ENCODE assay signal across 8 cellular contexts in genomic region chr15:50134524-50135024, GRCh38. TPM values are rescaled to one million over a fixed set of nuclear protein-coding genes. Genes with fewer than 3 reads are reported as not detected.
DNase-seq lines count a peak whose midpoint lies in the region; ATAC-seq and TF ChIP-seq lines count a peak whose summit lies in the region.

No MANE protein-coding gene starts in this region.

- no peak overlapping the region for H3K4me3 Mint-ChIP-seq in central memory CD8-positive, alpha-beta T cell

- no peak overlapping the region for H3K4me3 ChIP-seq in testis

- H3K36me3 ChIP-seq in testis (ENCODE audit: low read depth, missing control alignments), result no peaks in the 10 kb centered on the region

- TF ChIP-seq POLR2A in testis (IDR thresholded peaks at IDR 0.05), result no peak

- H3K27ac Mint-ChIP-seq in central memory CD8-positive, alpha-beta T cell (ENCODE audit: low read depth), result no peak overlapping the region

- in situ Hi-C loops in Caki2 (cut with HindIII; ENCODE audit: low pct_unique_long_range_greater_than_20kb, low sequenced_read_pairs), result no loop called here

- no peak for TF ChIP-seq CTCF in testis (IDR thresholded peaks at IDR 0.05)

- no peaks in the 10 kb centered on the region for H3K27me3 ChIP-seq in testis

- peaks cover 6% of the 10 kb centered on the region for H3K4me1 ChIP-seq in testis

- DNase-seq in Caki2 (ENCODE audit: low read depth) (peak; percentile 63), Kasumi-1 (lab: John Stamatoyannopoulos, UW) (peak; percentile 88 to 93), sciatic nerve (ENCODE audit: low spot score) (no peak), testis (no peak), cerebellar nuclear complex (lab: John Stamatoyannopoulos, UW) (no peak), DMS153 (lab: John Stamatoyannopoulos, UW) (no peak)
- no peak for DNase-seq in central memory CD8-positive, alpha-beta T cell (ENCODE audit: low spot score in 2 of 2)

- no peaks in the 10 kb centered on the region for H3K9me3 Mint-ChIP-seq in central memory CD8-positive, alpha-beta T cell

- H3K27me3 Mint-ChIP-seq in central memory CD8-positive, alpha-beta T cell, result peaks cover 8% of the 10 kb centered on the region

- H3K27ac ChIP-seq in testis, result peak overlapping the region in 1 of 2 donors; percentile 28

- intact Hi-C loops in sciatic nerve (cut with DNase I), result no loop called here
- intact Hi-C loops in testis (cut with DNase I; ENCODE audit: low total_unique reads), result no loop called here

- no peaks in the 10 kb centered on the region for H3K9me3 ChIP-seq in testis

- H3K4me1 Mint-ChIP-seq in central memory CD8-positive, alpha-beta T cell, result peaks cover 11% of the 10 kb centered on the region

- no peaks in the 10 kb centered on the region for H3K36me3 Mint-ChIP-seq in central memory CD8-positive, alpha-beta T cell (ENCODE audit: insufficient read depth)

- WGBS in testis, 2 donors, result 37 to 55% methylated on average over 2 of the region's 2 CpGs

- ATAC-seq in GM21786 (IDR thresholded peaks at IDR 0.05; ENCODE audit: unreplicated experiment) (peak; percentile 50), sciatic nerve (peak; percentile 70)
- ATAC-seq in central memory CD8-positive, alpha-beta T cell (replicated peaks; ENCODE audit: extremely low read depth, poor library complexity, severe bottlenecking), result peak; percentile 52

RNA-seq across cellular contexts. Expression of gene ATP8B4, which starts 15.5 kb away (rescaled TPM):
- total RNA-seq in Caki2 (2014; rRNA removed; shearing (Covaris generic); ENCODE audit: low replicate concordance), result not detected in 2 replicates
- 16.5 TPM for total RNA-seq in sciatic nerve
- 1 to 10 TPM; 2.4 to 6.1 TPM for total RNA-seq in testis
- 2.5 TPM for polyA plus RNA-seq in testis (ENCODE audit: insufficient read depth, low read depth, low replicate concordance)

RNA-seq across cellular contexts. Expression of gene SLC27A2, which starts 47.4 kb away (rescaled TPM):
- 0.06 and 0.57 TPM in 2 replicates for total RNA-seq in Caki2 (2014; rRNA removed; shearing (Covaris generic); ENCODE audit: low replicate concordance)
- total RNA-seq in sciatic nerve, result 0.36 TPM
- 1 to 10 TPM; 2.2 to 2.5 TPM for total RNA-seq in testis
- polyA plus RNA-seq in testis (ENCODE audit: insufficient read depth, low read depth, low replicate concordance), result 2.1 TPM

Comparison
In these comparisons a context has a peak if more than half of its experiments do, and no peak if none do; other contexts are left out.
1. DNase-seq: peak in Caki2 (single experiment) and Kasumi-1 (2 of 2); none in central memory CD8-positive, alpha-beta T cell (0 of 2), sciatic nerve (single experiment), testis (single experiment), cerebellar nuclear complex (0 of 2) and DMS153 (single experiment).
2. Peak in every context shown above with its lines, with median percentiles within 50 percentile points of each other: ATAC-seq.